8 cellular contexts compared by ENCODE assay signal in the genomic region with DNA sequence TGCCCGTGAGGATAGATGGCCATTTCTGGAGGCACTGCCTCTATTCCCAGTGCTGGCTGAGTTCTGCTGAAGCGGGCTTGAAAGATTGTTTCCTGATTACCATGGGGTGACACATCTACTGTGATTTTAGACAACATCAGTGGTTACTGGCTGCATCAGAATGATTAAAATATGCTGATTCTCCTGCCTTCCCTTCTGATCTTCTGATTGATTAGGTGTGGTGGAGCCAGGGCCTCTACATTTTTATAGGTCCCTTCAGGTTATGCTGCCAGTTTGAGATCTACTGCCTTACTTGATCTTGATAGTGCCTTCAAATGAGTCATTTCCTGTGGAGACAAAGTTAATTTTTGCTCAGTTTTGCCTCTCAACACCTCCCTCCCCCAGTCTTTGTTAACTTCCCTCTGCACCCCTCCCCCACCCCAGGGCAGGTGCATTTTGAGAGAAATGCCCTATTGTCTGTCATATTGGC. TPM values are rescaled to one million over a fixed set of nuclear protein-coding genes. Genes with fewer than 3 reads are reported as not detected.
A peak's percentile ranks its signal among the peaks of the same experiment; 100 is the strongest.
DNase-seq lines count a peak whose midpoint lies in the region; ATAC-seq and TF ChIP-seq lines count a peak whose summit lies in the region.

No MANE protein-coding gene starts in this region.

- H3K9me3 ChIP-seq in DOHH2 (ENCODE audit: control insufficient read depth, insufficient read depth, low read length), result no peaks in the 10 kb centered on the region
- no peaks in the 10 kb centered on the region for H3K9me3 ChIP-seq in mucosa of descending colon
- no peaks in the 10 kb centered on the region for H3K9me3 ChIP-seq in thyroid gland

- no peaks in the 10 kb centered on the region for H4K20me1 ChIP-seq in DOHH2 (ENCODE audit: control insufficient read depth, insufficient read depth, low read depth, low read length)

- H3K36me3 Mint-ChIP-seq in activated T-cell treated with anti-CD3 and anti-CD28 coated beads, Interleukin-2, amount 50 U/mL, for 72 hours (ENCODE audit: insufficient read depth in 2 of 2), result peaks cover 15 to 25% of the 10 kb centered on the region in 2 donors

- no peaks in the 10 kb centered on the region for H3K27me3 ChIP-seq in DOHH2 (ENCODE audit: control insufficient read depth, low read length)
- no peaks in the 10 kb centered on the region for H3K27me3 ChIP-seq in thyroid gland

- peaks cover 13% of the 10 kb centered on the region for H3K79me2 ChIP-seq in DOHH2 (ENCODE audit: control insufficient read depth, low read length)

- H3K4me1 ChIP-seq in DOHH2 (ENCODE audit: control insufficient read depth, low read length) (peaks cover 42% of the 10 kb centered on the region), mucosa of descending colon (ENCODE audit: low read depth) (peaks cover 49% of the 10 kb centered on the region), thyroid gland (peaks cover 0 to 3% of the 10 kb centered on the region in 2 donors)

- intact Hi-C loops in mucosa of descending colon (cut with DNase I, micrococcal nuclease), result no loop called here
- intact Hi-C loops in thyroid gland (cut with DNase I), result no loop called here

- ATAC-seq in activated T-cell treated with anti-CD3 and anti-CD28 coated beads, Interleukin-2, amount 50 U/mL, for 72 hours (replicated peaks in 1 of 2), result peak; percentile 87 to 94
- ATAC-seq in mucosa of descending colon, result peak; percentile 77
- ATAC-seq in HG02870 (IDR thresholded peaks at IDR 0.05; ENCODE audit: unreplicated experiment), result no peak

- 75 to 80% methylated on average over 2 of the region's 2 CpGs for WGBS in thyroid gland, 2 donors

- TF ChIP-seq CTCF in DOHH2 (IDR thresholded peaks at IDR 0.05; ENCODE audit: low read depth, low read length, poor library complexity, severe bottlenecking), result no peak
- no peak for TF ChIP-seq CTCF in mucosa of descending colon (IDR thresholded peaks at IDR 0.05)
- no peak for TF ChIP-seq CTCF in thyroid gland (IDR thresholded peaks at IDR 0.05)

- peaks cover 27% of the 10 kb centered on the region for H3K4me1 Mint-ChIP-seq in activated T-cell treated with anti-CD3 and anti-CD28 coated beads, Interleukin-2, amount 50 U/mL, for 72 hours (ENCODE audit: low read depth)

- H3K4me3 Mint-ChIP-seq in activated T-cell treated with anti-CD3 and anti-CD28 coated beads, Interleukin-2, amount 50 U/mL, for 72 hours, result peak overlapping the region; percentile 56 to 75

- peaks cover 23% of the 10 kb centered on the region for H3F3A ChIP-seq in DOHH2 (ENCODE audit: control insufficient read depth, insufficient read depth)

- H3K9me3 Mint-ChIP-seq in activated T-cell treated with anti-CD3 and anti-CD28 coated beads, Interleukin-2, amount 50 U/mL, for 72 hours, result no peaks in the 10 kb centered on the region

- H3K9me2 ChIP-seq in DOHH2 (replicated peaks; ENCODE audit: control insufficient read depth, low read length), result no peaks in the 10 kb centered on the region

- H3K36me3 ChIP-seq in DOHH2 (ENCODE audit: control insufficient read depth, low read length) (peaks cover 80% of the 10 kb centered on the region), mucosa of descending colon (ENCODE audit: low read depth) (peaks cover 4% of the 10 kb centered on the region), thyroid gland (peaks cover 25 to 41% of the 10 kb centered on the region in 2 donors)

- DNase-seq in HCEC 1CT (peak; percentile 4), OCI-M1 (lab: John Stamatoyannopoulos, UW) (peak; percentile 79), mucosa of descending colon (peak; percentile 66), thyroid gland (no peak), substantia nigra (lab: John Stamatoyannopoulos, UW) (no peak)
- peak; percentile 46 to 58 for DNase-seq in activated T-cell treated with anti-CD3 and anti-CD28 coated beads, Interleukin-2, amount 50 U/mL, for 72 hours

- no peaks in the 10 kb centered on the region for H3K27me3 Mint-ChIP-seq in activated T-cell treated with anti-CD3 and anti-CD28 coated beads, Interleukin-2, amount 50 U/mL, for 72 hours (ENCODE audit: low read depth)

- H3K27ac ChIP-seq in DOHH2 (ENCODE audit: low read depth, low read length), result peak overlapping the region; percentile 91
- no peak overlapping the region for H3K27ac ChIP-seq in thyroid gland
- H3K27ac ChIP-seq in substantia nigra (ENCODE audit: low read depth, low read length, poor library complexity, severe bottlenecking), result no peak overlapping the region

- TF ChIP-seq POLR2A in thyroid gland (IDR thresholded peaks at IDR 0.05), result no peak

- H3K27ac Mint-ChIP-seq in activated T-cell treated with anti-CD3 and anti-CD28 coated beads, Interleukin-2, amount 50 U/mL, for 72 hours, result peak overlapping the region; percentile 98

- H3K4me2 ChIP-seq in DOHH2 (ENCODE audit: low read length), result peak overlapping the region; percentile 94

- peak overlapping the region; percentile 66 for H3K4me3 ChIP-seq in DOHH2 (ENCODE audit: low read length)
- H3K4me3 ChIP-seq in mucosa of descending colon, result no peak overlapping the region
- H3K4me3 ChIP-seq in thyroid gland (replicated peaks in 1 of 3), result no peak overlapping the region

RNA-seq across cellular contexts. Expression of gene SNORC, which starts 31.6 kb away (rescaled TPM):
- total RNA-seq in activated T-cell treated with anti-CD3 and anti-CD28 coated beads, Interleukin-2, amount 50 U/mL, for 72 hours, result 1 to 10 TPM; 4.0 to 4.1 TPM
- total RNA-seq in mucosa of descending colon (10 to 100 TPM; 13.3 to 48.1 (median 31.5) TPM), thyroid gland (1 to 10 TPM in 1 of 4 donors, under 1 TPM in 2, not detected in 1; 0.45 to 1.9 (median 0.79) TPM)

Comparison
In these comparisons a context has a peak if more than half of its experiments do, and no peak if none do; other contexts are left out.
1. DNase-seq: peak in HCEC 1CT (single experiment), OCI-M1 (single experiment), activated T-cell treated with anti-CD3 and anti-CD28 coated beads, Interleukin-2, amount 50 U/mL, for 72 hours (2 of 2) and mucosa of descending colon (3 of 3); none in thyroid gland (0 of 2) and substantia nigra (0 of 49).